1 cellular context compared by ENCODE assay signal in the genomic region with DNA sequence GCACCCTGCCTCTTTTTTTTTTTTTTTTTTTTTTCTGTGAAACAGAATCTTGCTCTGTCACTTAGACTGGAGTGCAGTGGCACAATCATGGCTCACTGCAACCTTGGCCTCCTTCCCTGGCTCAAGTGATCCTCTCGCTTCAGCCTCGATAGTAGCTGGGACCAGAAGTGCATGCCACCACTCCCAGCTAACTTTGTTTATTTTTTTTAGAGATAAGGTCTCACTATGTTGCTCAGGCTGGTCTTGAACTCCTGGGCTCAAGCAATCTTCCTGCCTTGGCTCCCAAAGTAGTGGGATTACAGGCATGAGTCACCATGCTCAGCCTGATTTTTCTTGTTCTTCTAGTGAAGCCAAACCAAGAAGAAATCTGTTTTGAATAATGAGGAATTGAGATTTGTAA.
TF ChIP-seq lines count a peak whose summit lies in the region.

No MANE protein-coding gene starts in this region.

TF ChIP-seq in HEK293, 187 proteins besides CTCF, POLR2A, EP300 and RAD21 (continued from another document):
- TF ChIP-seq ZNF155 (tag by site-specific recombination; IDR thresholded peaks at IDR 0.05) (no peak), ZNF223 (tag by site-specific recombination; IDR thresholded peaks at IDR 0.05) (no peak), SETDB1 (IDR thresholded peaks at IDR 0.05; ENCODE audit: insufficient read length, low read length) (no peak), ZBTB6 (tag by site-specific recombination; IDR thresholded peaks at IDR 0.05) (peak; percentile 73; the same call in 1 of the 2 replicates), ZBTB26 (tag by site-specific recombination; optimal IDR thresholded peaks at IDR 0.05) (no peak), ZNF16 (tag by site-specific recombination; IDR thresholded peaks at IDR 0.05; ENCODE audit: low read depth) (0 out of 2 replicates have a peak, but pooled peaks have one; percentile 19), ZNF37A (tag by site-specific recombination; IDR thresholded peaks at IDR 0.05) (no peak), ZBTB8A (tag by site-specific recombination; IDR thresholded peaks at IDR 0.05) (no peak), PRDM6 (tag by site-specific recombination; IDR thresholded peaks at IDR 0.05) (peak; percentile 57; the same call in 1 of the 2 replicates), ZNF658 (tag by site-specific recombination; IDR thresholded peaks at IDR 0.05) (no peak), INSM2 (tag by site-specific recombination; IDR thresholded peaks at IDR 0.05) (peak; percentile 99), ZNF544 (tag by site-specific recombination; IDR thresholded peaks at IDR 0.05) (no peak), SCRT1 (tag by site-specific recombination; IDR thresholded peaks at IDR 0.05; ENCODE audit: borderline replicate concordance) (no peak), KLF16 (tag by site-specific recombination; IDR thresholded peaks at IDR 0.05) (no peak), ZFP3 (tag by site-specific recombination; IDR thresholded peaks at IDR 0.05; ENCODE audit: low read depth) (no peak), OSR2 (tag by site-specific recombination; IDR thresholded peaks at IDR 0.05) (peak; percentile 100), ZNF521 (tag by site-specific recombination; IDR thresholded peaks at IDR 0.05) (no peak), ZNF561 (tag by site-specific recombination; IDR thresholded peaks at IDR 0.05; ENCODE audit: borderline replicate concordance) (peak; percentile 56; the same call in 1 of the 2 replicates), ZNF707 (tag by site-specific recombination; IDR thresholded peaks at IDR 0.05) (no peak), GLIS1 (tag by site-specific recombination; IDR thresholded peaks at IDR 0.05) (peak; percentile 45), SCRT2 (tag by site-specific recombination; IDR thresholded peaks at IDR 0.05) (no peak), ZSCAN4 (tag by site-specific recombination; IDR thresholded peaks at IDR 0.05) (no peak), ZBTB1 (tag by site-specific recombination; IDR thresholded peaks at IDR 0.05) (no peak), GFI1B (tag by site-specific recombination; IDR thresholded peaks at IDR 0.05) (peak; percentile 86; the same call in 1 of the 2 replicates), ZNF10 (tag by site-specific recombination; IDR thresholded peaks at IDR 0.05) (no peak), PRDM1 (tag by site-specific recombination; IDR thresholded peaks at IDR 0.05) (no peak), ZBTB49 (tag by site-specific recombination; IDR thresholded peaks at IDR 0.05; ENCODE audit: low read depth) (no peak), PRDM4 (tag by site-specific recombination; IDR thresholded peaks at IDR 0.05) (no peak), EGR2 (tag by site-specific recombination; IDR thresholded peaks at IDR 0.05; ENCODE audit: low read depth) (no peak), PRDM10 (tag by site-specific recombination; IDR thresholded peaks at IDR 0.05) (no peak), ZNF785 (tag by site-specific recombination; IDR thresholded peaks at IDR 0.05) (no peak), ZBTB48 (tag by site-specific recombination; IDR thresholded peaks at IDR 0.05) (no peak), ZNF350 (tag by site-specific recombination; IDR thresholded peaks at IDR 0.05) (no peak), SP3 (tag by site-specific recombination; IDR thresholded peaks at IDR 0.05) (no peak), MEIS1 (CRISPR knock-in tag; IDR thresholded peaks at IDR 0.05; ENCODE audit: borderline replicate concordance) (no peak), ZNF701 (tag by site-specific recombination; IDR thresholded peaks at IDR 0.05) (no peak)
- TF ChIP-seq, protein P1, sequence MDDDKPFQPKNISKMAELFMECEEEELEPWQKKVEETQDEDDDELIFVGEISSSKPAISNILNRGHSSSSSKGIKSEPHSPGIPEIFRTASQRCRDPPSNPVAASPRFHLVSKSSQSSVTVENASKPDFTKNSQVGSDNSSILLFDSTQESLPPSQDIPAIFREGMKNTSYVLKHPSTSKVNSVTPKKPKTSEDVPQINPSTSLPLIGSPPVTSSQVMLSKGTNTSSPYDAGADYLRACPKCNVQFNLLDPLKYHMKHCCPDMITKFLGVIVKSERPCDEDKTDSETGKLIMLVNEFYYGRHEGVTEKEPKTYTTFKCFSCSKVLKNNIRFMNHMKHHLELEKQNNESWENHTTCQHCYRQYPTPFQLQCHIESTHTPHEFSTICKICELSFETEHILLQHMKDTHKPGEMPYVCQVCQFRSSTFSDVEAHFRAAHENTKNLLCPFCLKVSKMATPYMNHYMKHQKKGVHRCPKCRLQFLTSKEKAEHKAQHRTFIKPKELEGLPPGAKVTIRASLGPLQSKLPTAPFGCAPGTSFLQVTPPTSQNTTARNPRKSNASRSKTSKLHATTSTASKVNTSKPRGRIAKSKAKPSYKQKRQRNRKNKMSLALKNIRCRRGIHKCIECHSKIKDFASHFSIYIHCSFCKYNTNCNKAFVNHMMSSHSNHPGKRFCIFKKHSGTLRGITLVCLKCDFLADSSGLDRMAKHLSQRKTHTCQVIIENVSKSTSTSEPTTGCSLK (tag by site-specific recombination; IDR thresholded peaks at IDR 0.05) = no peak
- TF ChIP-seq, protein P2, sequence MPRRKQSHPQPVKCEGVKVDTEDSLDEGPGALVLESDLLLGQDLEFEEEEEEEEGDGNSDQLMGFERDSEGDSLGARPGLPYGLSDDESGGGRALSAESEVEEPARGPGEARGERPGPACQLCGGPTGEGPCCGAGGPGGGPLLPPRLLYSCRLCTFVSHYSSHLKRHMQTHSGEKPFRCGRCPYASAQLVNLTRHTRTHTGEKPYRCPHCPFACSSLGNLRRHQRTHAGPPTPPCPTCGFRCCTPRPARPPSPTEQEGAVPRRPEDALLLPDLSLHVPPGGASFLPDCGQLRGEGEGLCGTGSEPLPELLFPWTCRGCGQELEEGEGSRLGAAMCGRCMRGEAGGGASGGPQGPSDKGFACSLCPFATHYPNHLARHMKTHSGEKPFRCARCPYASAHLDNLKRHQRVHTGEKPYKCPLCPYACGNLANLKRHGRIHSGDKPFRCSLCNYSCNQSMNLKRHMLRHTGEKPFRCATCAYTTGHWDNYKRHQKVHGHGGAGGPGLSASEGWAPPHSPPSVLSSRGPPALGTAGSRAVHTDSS (tag by site-specific recombination; IDR thresholded peaks at IDR 0.05) = no peak
